In genomic region chr20:46089338-46090094, GRCh38 we compare ENCODE assay signal across 8 cellular contexts. TPM values are rescaled to one million over a fixed set of nuclear protein-coding genes. Genes with fewer than 3 reads are reported as not detected.
DNase-seq lines count a peak whose midpoint lies in the region; ATAC-seq and TF ChIP-seq lines count a peak whose summit lies in the region.

Gene NCOA5, minus strand, starts transcription at chr20:46089962. Its CDS starts 10,538 bp downstream, at chr20:46079424.

- ATAC-seq in HG02571 (IDR thresholded peaks at IDR 0.05; ENCODE audit: unreplicated experiment): peak; percentile 84

- peak within 1 kb of the TSS; percentile 98 for H3K9ac ChIP-seq in SK-N-MC (ENCODE audit: insufficient read length)

- H3K4me3 ChIP-seq in GM06990 (replicated peaks; ENCODE audit: low read depth, low read length) (peak within 1 kb of the TSS; percentile 97), NB4 (ENCODE audit: low read depth, low read length) (peak within 1 kb of the TSS; percentile 88), SK-N-MC (peak within 1 kb of the TSS; percentile 98)

- TF ChIP-seq POLR2A in NB4 (IDR thresholded peaks at IDR 0.05; ENCODE audit: extremely low read depth, insufficient read length): peak; percentile 93

- TF ChIP-seq CTCF in GM06990 (IDR thresholded peaks at IDR 0.05; ENCODE audit: insufficient read depth, low read length, poor library complexity, severe bottlenecking) (no peak), NB4 (IDR thresholded peaks at IDR 0.05; ENCODE audit: low read depth, low read length) (no peak)

- no peaks in the 10 kb centered on the region for H3K36me3 ChIP-seq in GM06990 (ENCODE audit: control insufficient read depth, insufficient read depth, low read length)
- H3K36me3 ChIP-seq in SK-N-MC (ENCODE audit: insufficient read depth, low read length): no peaks in the 10 kb centered on the region; the same call in 1 of the 2 replicates

- no peaks in the 10 kb centered on the region for H3K9me3 ChIP-seq in SK-N-MC (ENCODE audit: low read depth, low read length)

- no peaks in the 10 kb centered on the region for H3K27me3 ChIP-seq in GM06990 (replicated peaks; ENCODE audit: control insufficient read depth, insufficient read depth, low read length)

- DNase-seq in GM06990 (ENCODE audit: extremely low read depth, insufficient read length) (peak; percentile 97), NB4 (ENCODE audit: low read depth) (peak; percentile 98), SK-N-MC (ENCODE audit: low read depth, low spot score) (peak; percentile 75), globus pallidus (ENCODE audit: low spot score) (peak; percentile 96), occipital lobe (lab: John Stamatoyannopoulos, UW) (peak; percentile 92)
- peak; percentile 96 for DNase-seq in activated naive CD4-positive, alpha-beta T cell treated with anti-CD3 and anti-CD28 coated beads, Interleukin-2, amount 50 U/mL, for 16 hours

- H3K27ac ChIP-seq in SK-N-MC: peak within 1 kb of the TSS; percentile 92
- peak within 1 kb of the TSS; percentile 94 for H3K27ac ChIP-seq in temporal lobe (ENCODE audit: low read depth, low read length)

RNA-seq across cellular contexts. Expression of gene NCOA5, which starts in this region (rescaled TPM):
- total RNA-seq in occipital lobe: 20.4 TPM
- 21.6 TPM for total RNA-seq in temporal lobe

Comparison
In these comparisons a context has a peak if more than half of its experiments do, and no peak if none do; other contexts are left out.
1. Peak in every context shown above with its lines: DNase-seq, ATAC-seq, H3K4me3 ChIP-seq and H3K27ac ChIP-seq.